In the genomic region with DNA sequence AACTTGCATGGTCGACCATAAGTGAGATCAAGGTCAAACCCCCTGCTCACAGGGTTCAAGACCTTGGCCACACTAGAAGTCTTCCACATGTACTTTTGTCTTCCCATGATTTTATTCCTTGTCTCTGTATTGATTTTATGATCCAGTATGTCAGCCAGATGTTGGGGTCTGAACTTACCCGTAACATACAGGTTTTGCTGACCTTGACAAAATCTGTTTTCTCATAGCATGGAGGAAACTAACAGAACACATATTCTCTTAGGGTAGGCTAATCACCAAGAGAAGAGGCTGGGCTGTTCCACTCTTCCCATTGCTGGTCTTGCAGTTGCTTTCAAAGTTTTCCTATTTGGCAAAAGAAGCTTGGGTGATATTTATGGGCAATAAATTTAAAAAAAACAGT, we compare ENCODE assay signal across 22 cellular contexts.
DNase-seq lines count a peak whose midpoint lies in the region; ATAC-seq, FAIRE-seq and TF ChIP-seq lines count a peak whose summit lies in the region.
"Had no signal": no experiment of that assay in that cellular context is flagged by ENCODE, and none has a peak within 500 bp of the region (broad histone marks: within the 10 kb centered on the region; RNA-seq: fewer than 3 reads in every experiment).

No MANE protein-coding gene starts in this region.

- H3K4ac ChIP-seq in H1 (replicated peaks; ENCODE audit: insufficient read length, low read depth, low read length) (no peak overlapping the region), trophoblast cell (ENCODE audit: low read depth, low read length) (no peak overlapping the region)

- H3K4me2 ChIP-seq in HepG2 (ENCODE audit: low read depth, low read length) (no peak overlapping the region), H1 (ENCODE audit: insufficient read depth in 1 of 2, low read depth in 2 of 2, low read length in 2 of 2) (no peak overlapping the region), trophoblast cell (ENCODE audit: low read length) (no peak overlapping the region)
- H3K4me2 ChIP-seq: BLaER1 treated with 17β-estradiol and CSF1 and Interleukin-3, amounts not matched to agents 10 nM and 100 nM had no signal

- H3K79me1 ChIP-seq in H1 (ENCODE audit: low read depth, low read length) = no peaks in the 10 kb centered on the region
- H3K79me1 ChIP-seq in trophoblast cell (ENCODE audit: low read length) = peaks cover 7% of the 10 kb centered on the region

- BruUV-seq in HepG2 (replicated peaks; lab: Mats Ljungman, UMichigan) = no TSS peak

- H3K9ac ChIP-seq in HepG2 (ENCODE audit: insufficient read depth, low read depth, low read length) (no peak overlapping the region), H1 (replicated peaks in 1 of 4; ENCODE audit: extremely low read depth in 1 of 4, low read depth in 3 of 4, low read length in 3 of 4) (no peak overlapping the region), trophoblast cell (ENCODE audit: low read length) (no peak overlapping the region)
- H3K9ac ChIP-seq: BLaER1 treated with 17β-estradiol and CSF1 and Interleukin-3, amounts not matched to agents 10 nM and 100 nM had no signal

- H2BK5ac ChIP-seq in H1 (ENCODE audit: low read depth, low read length) (no peak overlapping the region), trophoblast cell (ENCODE audit: low read depth, low read length, poor library complexity) (no peak overlapping the region)

- in situ Hi-C loops in HepG2 (cut with HindIII; ENCODE audit: extremely low pct_ligation_motif_present, low pct_unique_long_range_greater_than_20kb) = no loop called here

- H4K91ac ChIP-seq in H1 (replicated peaks; ENCODE audit: insufficient read length, low read length) (no peak overlapping the region), trophoblast cell (ENCODE audit: low read depth, low read length) (no peak overlapping the region)

- no peak overlapping the region for H2AFZ ChIP-seq in HepG2 (ENCODE audit: low read length)
- no peak overlapping the region for H2AFZ ChIP-seq in H1 (ENCODE audit: low read length)
- no peak overlapping the region for H2AFZ ChIP-seq in trophoblast cell (ENCODE audit: insufficient read depth, low read length, poor library complexity)

- POLR2A ChIA-PET in HepG2 (lab: Yijun Ruan, JAX) = no interaction called here
- POLR2A ChIA-PET in H1 (lab: Charles Lee; ENCODE audit: partially characterized antibody) = no interaction called here

- ATAC-seq in HepG2 = no peak
- no peak for ATAC-seq in right lobe of liver
- ATAC-seq in left ventricle myocardium superior = no peak

- H3K9me3 ChIP-seq in HepG2 (ENCODE audit: low read length) (no peaks in the 10 kb centered on the region), right lobe of liver (no peaks in the 10 kb centered on the region), H1 (ENCODE audit: insufficient read depth in 2 of 2, low read depth in 1 of 2, low read length in 1 of 2) (no peaks in the 10 kb centered on the region), trophoblast cell (ENCODE audit: insufficient read depth, low read depth, low read length) (no peaks in the 10 kb centered on the region)
- H3K9me3 ChIP-seq: BE2C had no signal

- H4K20me1 ChIP-seq in HepG2 (ENCODE audit: insufficient read depth, low read length) (no peaks in the 10 kb centered on the region), H1 (replicated peaks in 1 of 2; ENCODE audit: control insufficient read depth in 1 of 2, insufficient read depth in 2 of 2, low read length in 2 of 2) (no peaks in the 10 kb centered on the region)
- H4K20me1 ChIP-seq: BLaER1 treated with 17β-estradiol and CSF1 and Interleukin-3, amounts not matched to agents 10 nM and 100 nM had no signal

- H3K27ac ChIP-seq in HepG2 (ENCODE audit: extremely low read length, insufficient read depth, low read length) (no peak overlapping the region), right lobe of liver (no peak overlapping the region), H1 (ENCODE audit: low read depth, low read length) (no peak overlapping the region), trophoblast cell (ENCODE audit: low read depth, low read length) (no peak overlapping the region)
- H3K27ac ChIP-seq: 22Rv1; BLaER1 treated with 17β-estradiol and CSF1 and Interleukin-3, amounts not matched to agents 10 nM and 100 nM had no signal

- H3K23me2 ChIP-seq in H1 (ENCODE audit: low read depth, low read length) = no peaks in the 10 kb centered on the region

- no peak overlapping the region for H3K4me3 ChIP-seq in HepG2 (replicated peaks in 1 of 3; ENCODE audit: insufficient read depth in 1 of 3, low read depth in 2 of 3, low read length in 3 of 3)
- H3K4me3 ChIP-seq in right lobe of liver = no peak overlapping the region
- no peak overlapping the region for H3K4me3 ChIP-seq in H1 (ENCODE audit: extremely low read depth in 1 of 4, insufficient read depth in 2 of 4, low read depth in 3 of 4, low read length in 4 of 4)
- no peak overlapping the region for H3K4me3 ChIP-seq in trophoblast cell (ENCODE audit: low read depth, low read length)
- H3K4me3 ChIP-seq: BLaER1 treated with 17β-estradiol and CSF1 and Interleukin-3, amounts not matched to agents 10 nM and 100 nM had no signal

- H3K4me1 ChIP-seq in HepG2 (ENCODE audit: insufficient read depth, low read length) (no peaks in the 10 kb centered on the region), right lobe of liver (no peaks in the 10 kb centered on the region), H1 (replicated peaks in 1 of 4; ENCODE audit: control insufficient read depth in 3 of 4, insufficient read depth in 4 of 4, low read length in 3 of 4) (no peaks in the 10 kb centered on the region), trophoblast cell (ENCODE audit: control insufficient read depth in 1 of 2, insufficient read depth in 2 of 2, low read length in 2 of 2) (no peaks in the 10 kb centered on the region)
- H3K4me1 ChIP-seq: BE2C; BLaER1 treated with 17β-estradiol and CSF1 and Interleukin-3, amounts not matched to agents 10 nM and 100 nM had no signal

- 0% methylated on average over 2 of the region's 2 CpGs for WGBS in HepG2 (ENCODE audit: low lambda C conversion rate)
- WGBS in right lobe of liver (ENCODE audit: insufficient coverage, low coverage, low lambda C conversion rate, missing lambda C conversion rate) = 64% methylated on average over 2 of the region's 2 CpGs
- WGBS in H1 (ENCODE audit: extremely low coverage in 1 of 2, insufficient coverage in 1 of 2, insufficient read length in 1 of 2, insufficient replicate concordance in 2 of 2, low coverage in 1 of 2, low lambda C conversion rate in 2 of 2, missing lambda C conversion rate in 1 of 2), 2 experiments = 93% methylated on average over 2 of the region's 2 CpGs; no CpG with 5 or more reads in 1 of the 2 experiments
- no CpG with 5 or more reads among the region's 2 CpGs for WGBS in trophoblast cell (ENCODE audit: extremely low coverage, insufficient coverage, insufficient read length)

- TF ChIP-seq RAD21 in HepG2 (CRISPR knock-in tag; IDR thresholded peaks at IDR 0.05) = no peak
- TF ChIP-seq RAD21 in H1 (IDR thresholded peaks at IDR 0.05 in 1 of 2, conservative IDR thresholded peaks at IDR 0.05 in 1 of 2; ENCODE audit: low read depth in 2 of 2, low read length in 2 of 2) = no peak

- H3K4me1 Mint-ChIP-seq in glutamatergic neuron (ENCODE audit: low read depth, unreplicated experiment) = no peaks in the 10 kb centered on the region
- H3K4me1 Mint-ChIP-seq: CD14-positive monocyte had no signal

- FAIRE-seq in HepG2 (lab: Jason Lieb, UNC) (no peak), H1 (lab: Jason Lieb, UNC) (no peak)
- FAIRE-seq: GM12892 had no signal

- H3K36me3 ChIP-seq in HepG2 (replicated peaks in 1 of 2; ENCODE audit: control insufficient read depth in 1 of 2, insufficient read depth in 2 of 2, low read length in 2 of 2) = no peaks in the 10 kb centered on the region
- H3K36me3 ChIP-seq in right lobe of liver = no peaks in the 10 kb centered on the region
- H3K36me3 ChIP-seq in H1 (ENCODE audit: control insufficient read depth in 2 of 4, insufficient read depth in 4 of 4, low read length in 3 of 4) = no peaks in the 10 kb centered on the region
- no peaks in the 10 kb centered on the region for H3K36me3 ChIP-seq in trophoblast cell (ENCODE audit: control insufficient read depth in 1 of 2, insufficient read depth in 2 of 2, low read length in 2 of 2)
- H3K36me3 ChIP-seq: BE2C; BLaER1 treated with 17β-estradiol and CSF1 and Interleukin-3, amounts not matched to agents 10 nM and 100 nM had no signal

- no peak overlapping the region for H3K4me3 Mint-ChIP-seq in glutamatergic neuron (ENCODE audit: unreplicated experiment)
- H3K4me3 Mint-ChIP-seq: CD14-positive monocyte; CD4-positive, alpha-beta T cell had no signal

- no peak overlapping the region for H3K56ac ChIP-seq in H1 (replicated peaks; ENCODE audit: insufficient read length, low read depth, low read length)

- no peak overlapping the region for H2BK15ac ChIP-seq in H1 (ENCODE audit: low read length)

- H3K9me3 Mint-ChIP-seq in glutamatergic neuron (ENCODE audit: unreplicated experiment) = peaks cover 2% of the 10 kb centered on the region
- H3K9me3 Mint-ChIP-seq: CD4-positive, alpha-beta T cell had no signal

- CTCF ChIA-PET in HepG2 (lab: Yijun Ruan, JAX; ENCODE audit: low intra/inter-chr PET ratio, low total read pairs) = no interaction called here
- CTCF ChIA-PET in H1 (lab: Charles Lee; ENCODE audit: partially characterized antibody) = interaction anchor here (0.7 to 2.1 kb wide), 7 partner anchors 8 to 600 kb away, joined by 3 to 8 read pairs (median 4); no protein-coding TSS in a partner anchor

- no peak overlapping the region for H3K27ac Mint-ChIP-seq in glutamatergic neuron (ENCODE audit: unreplicated experiment)
- H3K27ac Mint-ChIP-seq: CD14-positive monocyte; CD4-positive, alpha-beta T cell had no signal

- no peak overlapping the region for H2BK20ac ChIP-seq in H1 (ENCODE audit: low read length)

- H4K12ac ChIP-seq in trophoblast cell (ENCODE audit: low read depth, low read length) = no peak overlapping the region

- TF ChIP-seq POLR2A in HepG2 (IDR thresholded peaks at IDR 0.05; ENCODE audit: insufficient read depth in 1 of 2, low read depth in 2 of 2, low read length in 2 of 2) (no peak), right lobe of liver (IDR thresholded peaks at IDR 0.05) (no peak), H1 (IDR thresholded peaks at IDR 0.05; ENCODE audit: control extremely low read depth in 1 of 2, low read depth in 2 of 2, low read length in 2 of 2) (no peak)

- H2BK120ac ChIP-seq in H1 (replicated peaks; ENCODE audit: low read depth, low read length) (no peak overlapping the region), trophoblast cell (ENCODE audit: insufficient read depth, low read length, poor library complexity) (no peak overlapping the region)

- H3K79me2 ChIP-seq in HepG2 (ENCODE audit: insufficient read depth, low read length) = no peaks in the 10 kb centered on the region
- no peaks in the 10 kb centered on the region; a peak in 1 of 4 replicates for H3K79me2 ChIP-seq in H1 (ENCODE audit: control insufficient read depth in 1 of 2, insufficient read depth in 2 of 2, low read length in 2 of 2)
- H3K79me2 ChIP-seq in trophoblast cell (ENCODE audit: control insufficient read depth, insufficient read depth, low read length, poor library complexity) = no peaks in the 10 kb centered on the region

- no peak overlapping the region for H3K14ac ChIP-seq in H1 (ENCODE audit: insufficient read length)
- H3K14ac ChIP-seq in trophoblast cell (ENCODE audit: low read length) = no peak overlapping the region

- no peak for TF ChIP-seq CTCF in HepG2 (CRISPR knock-in tag; IDR thresholded peaks at IDR 0.05)
- no peak for TF ChIP-seq CTCF in right lobe of liver (IDR thresholded peaks at IDR 0.05)
- no peak for TF ChIP-seq CTCF in H1 (IDR thresholded peaks at IDR 0.05; ENCODE audit: control extremely low read depth in 1 of 3, insufficient read depth in 1 of 3, low read depth in 1 of 3, low read length in 3 of 3)
- TF ChIP-seq CTCF in glutamatergic neuron (IDR thresholded peaks at IDR 0.05; ENCODE audit: partially characterized antibody, unreplicated experiment) = no peak

- no peaks in the 10 kb centered on the region for H3K27me3 Mint-ChIP-seq in glutamatergic neuron (ENCODE audit: unreplicated experiment)
- H3K27me3 Mint-ChIP-seq: CD4-positive, alpha-beta T cell had no signal

- no peaks in the 10 kb centered on the region for H3K27me3 ChIP-seq in HepG2 (ENCODE audit: control insufficient read depth in 1 of 2, insufficient read depth in 2 of 2, low read length in 2 of 2)
- no peaks in the 10 kb centered on the region for H3K27me3 ChIP-seq in right lobe of liver
- no peaks in the 10 kb centered on the region for H3K27me3 ChIP-seq in H1 (replicated peaks in 1 of 4; ENCODE audit: control insufficient read depth in 3 of 4, extremely low read depth in 1 of 4, insufficient read depth in 3 of 4, low read length in 3 of 4)
- no peaks in the 10 kb centered on the region for H3K27me3 ChIP-seq in trophoblast cell (ENCODE audit: insufficient read depth, low read length)
- H3K27me3 ChIP-seq: BE2C; BLaER1 treated with 17β-estradiol and CSF1 and Interleukin-3, amounts not matched to agents 10 nM and 100 nM had no signal

- DNase-seq in HepG2 (ENCODE audit: low spot score) (no peak), right lobe of liver (no peak), H1 (ENCODE audit: low read depth in 1 of 2, low spot score in 2 of 2) (no peak), trophoblast cell (no peak), glutamatergic neuron (no peak), DMS 273 treated with DMSO at 0.1 percent for 48 hours (lab: John Stamatoyannopoulos, UW) (no peak), left ventricle myocardium superior (no peak)
- DNase-seq: ACHN; AML-193; BE2C; Calu3; CD4-positive, alpha-beta T cell; COR-L47; DMS153; DND-41; GOT3; H7; HCEC 1CT had no signal

- H4K8ac ChIP-seq in H1 (ENCODE audit: extremely low read depth, insufficient read depth, low read length) (no peak overlapping the region), trophoblast cell (ENCODE audit: low read depth, low read length) (no peak overlapping the region)

- H3K18ac ChIP-seq in H1 (ENCODE audit: extremely low read depth, low read length) (no peak overlapping the region), trophoblast cell (ENCODE audit: low read length) (no peak overlapping the region)

- H4K5ac ChIP-seq in H1 (ENCODE audit: insufficient read length, low read depth, low read length) = no peak overlapping the region

- TF ChIP-seq EP300 in HepG2 (IDR thresholded peaks at IDR 0.05; ENCODE audit: low read depth in 2 of 2, low read length in 2 of 2) (no peak), HepG2 (CRISPR knock-in tag; IDR thresholded peaks at IDR 0.05; ENCODE audit: borderline replicate concordance) (no peak), H1 (IDR thresholded peaks at IDR 0.05; ENCODE audit: borderline replicate concordance in 1 of 2, low read depth in 2 of 2, low read length in 2 of 2) (no peak)

- H2AK5ac ChIP-seq in H1 (ENCODE audit: low read depth, low read length) (no peak overlapping the region), trophoblast cell (ENCODE audit: low read length) (peak overlapping the region; percentile 37)

- intact Hi-C loops in HepG2 (cut with micrococcal nuclease; ENCODE audit: unreplicated experiment) (no loop called here), right lobe of liver (cut with DNase I) (no loop called here), left ventricle myocardium superior (cut with micrococcal nuclease) (no loop called here)

- H3K36me3 Mint-ChIP-seq in glutamatergic neuron (ENCODE audit: unreplicated experiment) = no peaks in the 10 kb centered on the region
- H3K36me3 Mint-ChIP-seq: CD14-positive monocyte had no signal

- H3K23ac ChIP-seq in H1 (ENCODE audit: insufficient read length) (no peak overlapping the region), trophoblast cell (ENCODE audit: low read length) (no peak overlapping the region)

- H2BK12ac ChIP-seq in H1 (ENCODE audit: low read depth, low read length) (no peak overlapping the region), trophoblast cell (ENCODE audit: low read length) (peak overlapping the region; percentile 58)
